Comparison of ENCODE assay signal across 9 cellular contexts in the genomic region with DNA sequence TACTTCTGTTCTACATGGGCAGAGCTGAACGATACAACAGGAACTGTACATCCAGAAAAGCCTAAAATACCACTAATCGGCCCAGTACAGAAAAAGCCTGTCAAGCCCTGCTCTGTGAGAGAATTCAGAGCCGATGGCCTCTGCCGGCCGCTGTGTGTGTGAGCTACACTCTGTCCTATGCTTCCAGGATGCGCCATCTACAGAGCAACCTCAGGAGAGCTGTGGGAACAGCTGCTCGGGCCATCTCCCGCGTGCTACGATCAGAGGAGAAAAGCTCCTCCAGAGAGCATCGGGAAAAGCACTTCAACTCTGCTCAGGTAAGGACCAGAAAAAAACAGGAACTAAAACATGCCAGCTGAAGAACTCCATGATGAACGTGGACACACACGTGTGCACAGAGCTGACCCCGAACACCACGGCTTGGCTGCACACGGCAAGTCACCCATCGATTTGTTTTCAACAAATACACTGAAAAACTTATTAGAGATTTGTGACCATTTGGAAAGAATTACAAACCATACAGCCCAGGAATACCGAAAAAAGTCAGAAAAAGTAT.
A peak's percentile ranks its signal among the peaks of the same experiment; 100 is the strongest.
DNase-seq lines count a peak whose midpoint lies in the region; ATAC-seq and TF ChIP-seq lines count a peak whose summit lies in the region.
"Had no signal": no experiment of that assay in that cellular context is flagged by ENCODE, and none has a peak within 500 bp of the region (broad histone marks: within the 10 kb centered on the region; RNA-seq: fewer than 3 reads in every experiment).

No MANE protein-coding gene starts in this region.

- H3K27me3 Mint-ChIP-seq in activated CD4-positive, alpha-beta memory T cell treated with anti-CD3 and anti-CD28 coated beads, Interleukin-2, amount 10 ng/mL, durations not matched to agents 7 days and 5 days, result no peaks in the 10 kb centered on the region

- peaks cover 2% of the 10 kb centered on the region for H3K9me3 Mint-ChIP-seq in activated CD4-positive, alpha-beta memory T cell treated with anti-CD3 and anti-CD28 coated beads, Interleukin-2, amount 10 ng/mL, durations not matched to agents 7 days and 5 days

- no peak for TF ChIP-seq CTCF in fibroblast of mammary gland (conservative IDR thresholded peaks at IDR 0.05; ENCODE audit: control insufficient read depth, insufficient read depth, low read depth, low read length)

- DNase-seq in EL (peak; percentile 25), NCI-H82 treated with DMSO at 0.1 percent for 48 hours (lab: John Stamatoyannopoulos, UW; ENCODE audit: unreplicated experiment) (peak; percentile 37), fibroblast of mammary gland (ENCODE audit: low read depth) (peak; percentile 55), putamen (ENCODE audit: low spot score) (peak; percentile 64), GM03348 (ENCODE audit: low spot score) (no peak)
- no peak for DNase-seq in activated CD4-positive, alpha-beta memory T cell treated with anti-CD3 and anti-CD28 coated beads, Interleukin-2, amount 10 ng/mL, durations not matched to agents 7 days and 5 days
- no peak for DNase-seq in activated CD4-positive, alpha-beta T cell treated with anti-CD3 and anti-CD28 coated beads, Interleukin-2, amount 50 U/mL, for 4 hours
- DNase-seq: activated CD4-positive, alpha-beta T cell treated with anti-CD3 and anti-CD28 coated beads for 4 hours had no signal

- CTCF ChIA-PET in activated CD4-positive, alpha-beta memory T cell treated with anti-CD3 and anti-CD28 coated beads, Interleukin-2, amount 10 ng/mL, durations not matched to agents 7 days and 5 days (lab: Charles Lee), result no interaction called here

- H3K4me3 ChIP-seq in fibroblast of mammary gland (ENCODE audit: control insufficient read depth, low read depth, low read length), result no peak overlapping the region

- peaks cover 44% of the 10 kb centered on the region for H3K4me1 Mint-ChIP-seq in activated CD4-positive, alpha-beta memory T cell treated with anti-CD3 and anti-CD28 coated beads, Interleukin-2, amount 10 ng/mL, durations not matched to agents 7 days and 5 days

- H3K27ac Mint-ChIP-seq in activated CD4-positive, alpha-beta memory T cell treated with anti-CD3 and anti-CD28 coated beads, Interleukin-2, amount 10 ng/mL, durations not matched to agents 7 days and 5 days, result no peak overlapping the region

- ATAC-seq in GM21825 (IDR thresholded peaks at IDR 0.05; ENCODE audit: unreplicated experiment), result no peak

- peaks cover 35% of the 10 kb centered on the region for H3K36me3 Mint-ChIP-seq in activated CD4-positive, alpha-beta memory T cell treated with anti-CD3 and anti-CD28 coated beads, Interleukin-2, amount 10 ng/mL, durations not matched to agents 7 days and 5 days (ENCODE audit: low read depth)

- no peak overlapping the region for H3K4me3 Mint-ChIP-seq in activated CD4-positive, alpha-beta memory T cell treated with anti-CD3 and anti-CD28 coated beads, Interleukin-2, amount 10 ng/mL, durations not matched to agents 7 days and 5 days

- POLR2A ChIA-PET in activated CD4-positive, alpha-beta memory T cell treated with anti-CD3 and anti-CD28 coated beads, Interleukin-2, amount 10 ng/mL, durations not matched to agents 7 days and 5 days (lab: Charles Lee), result no interaction called here

Comparison
In these comparisons a context has a peak if more than half of its experiments do, and no peak if none do; other contexts are left out.
1. DNase-seq: peak in EL (single experiment), NCI-H82 treated with DMSO at 0.1 percent for 48 hours (single experiment), fibroblast of mammary gland (single experiment) and putamen (single experiment); none in activated CD4-positive, alpha-beta memory T cell treated with anti-CD3 and anti-CD28 coated beads, Interleukin-2, amount 10 ng/mL, durations not matched to agents 7 days and 5 days (single experiment), GM03348 (single experiment) and activated CD4-positive, alpha-beta T cell treated with anti-CD3 and anti-CD28 coated beads, Interleukin-2, amount 50 U/mL, for 4 hours (0 of 2).